ENCODE assay signal across 24 cellular contexts in the genomic region with DNA sequence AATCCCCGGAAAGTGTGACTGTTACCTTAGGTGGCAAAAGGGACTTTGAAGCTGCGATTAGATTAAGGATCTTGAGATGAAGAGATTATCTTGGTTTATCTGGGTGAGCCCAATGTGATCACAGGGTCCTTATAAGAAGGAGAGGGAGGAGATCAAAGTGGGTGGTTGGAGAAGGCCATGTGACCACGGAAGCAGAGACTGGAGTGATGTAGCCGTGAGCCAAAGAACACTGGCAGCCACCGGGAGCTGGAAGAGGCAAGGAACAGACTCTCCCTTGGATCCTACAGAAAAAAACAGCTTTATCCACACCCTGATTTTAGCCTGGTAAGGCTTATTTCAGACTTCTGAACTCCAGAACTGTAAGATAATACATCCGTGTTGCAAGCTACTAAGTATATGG. TPM values are rescaled to one million over a fixed set of nuclear protein-coding genes. Genes with fewer than 3 reads are reported as not detected.
"Had no signal": no experiment of that assay in that cellular context is flagged by ENCODE, and none has a peak within 500 bp of the region (broad histone marks: within the 10 kb centered on the region; RNA-seq: fewer than 3 reads in every experiment).

No MANE protein-coding gene starts in this region.

- H3K36me3 ChIP-seq: SJSA1 had no signal

- H3K9me3 Mint-ChIP-seq: IgD-negative memory B cell had no signal

- DNase-seq: MV-4-11, NCI-H1092, NCI-H1105 treated with DMSO at 0.1 percent for 48 hours, NCI-H1417 treated with DMSO at 0.1 percent for 48 hours, NCI-H146, NCI-H1694 treated with DMSO at 0.1 percent for 48 hours, NCI-H1930, NCI-H2081, NCI-H2107, NCI-H226, NCI-H446 treated with DMSO at 0.1 percent for 48 hours, NCI-H510A treated with DMSO at 0.1 percent for 48 hours, NCI-H526, Right ventricle myocardium superior, RPMI8226, SIG-M5 had no signal

- H3K27ac ChIP-seq: HL-60, KMS-11, SJSA1, SK-N-MC had no signal

- H3K27me3 ChIP-seq: SJSA1 had no signal

- H3K4me3 ChIP-seq: K562, SJSA1, SK-N-MC had no signal

- H3K9me3 ChIP-seq: SJSA1 had no signal

- H3K4me3 Mint-ChIP-seq: IgD-negative memory B cell had no signal

- H3K4me2 ChIP-seq: KMS-11 had no signal

- H3K9ac ChIP-seq: KMS-11 had no signal

- ATAC-seq: K562 had no signal

RNA-seq across cellular contexts. Expression of a gene that starts 29.9 kb away (rescaled TPM):
- total RNA-seq: LHCN-M2, MCF 10A, Right ventricle myocardium superior, SJSA1 had no signal
